8 cellular contexts compared by ENCODE assay signal in genomic region chr6:4647414-4648365, GRCh38.
A peak's percentile ranks its signal among the peaks of the same experiment; 100 is the strongest.
DNase-seq lines count a peak whose midpoint lies in the region; ATAC-seq and TF ChIP-seq lines count a peak whose summit lies in the region.

No MANE protein-coding gene starts in this region.

- peaks cover 0 to 6% (median 0%) of the 10 kb centered on the region in 4 donors for H3K4me1 ChIP-seq in tibial artery

- ATAC-seq in activated CD8-positive, alpha-beta T cell treated with anti-CD3 and anti-CD28 coated beads, Interleukin-2, amount 10 ng/mL, durations not matched to agents 7 days and 5 days, result no peak
- ATAC-seq in HG03521 (IDR thresholded peaks at IDR 0.05; ENCODE audit: unreplicated experiment), result no peak

- H3K9me3 ChIP-seq in tibial artery, result peaks cover 0 to 4% (median 0%) of the 10 kb centered on the region in 3 donors

- H3K27me3 Mint-ChIP-seq in activated CD8-positive, alpha-beta T cell treated with anti-CD3 and anti-CD28 coated beads, Interleukin-2, amount 10 ng/mL, durations not matched to agents 7 days and 5 days (ENCODE audit: low read depth), result peaks cover 29% of the 10 kb centered on the region

- peak overlapping the region; percentile 16 for H3K4me3 Mint-ChIP-seq in activated CD8-positive, alpha-beta T cell treated with anti-CD3 and anti-CD28 coated beads, Interleukin-2, amount 10 ng/mL, durations not matched to agents 7 days and 5 days

- intact Hi-C loops in tibial artery (cut with DNase I; ENCODE audit: low total_unique reads), result loop anchor here (5.0 kb wide), 1 partner anchor 130 kb away; the partner anchor contains the start of gene CDYL

- no peaks in the 10 kb centered on the region for H3K36me3 Mint-ChIP-seq in activated CD8-positive, alpha-beta T cell treated with anti-CD3 and anti-CD28 coated beads, Interleukin-2, amount 10 ng/mL, durations not matched to agents 7 days and 5 days (ENCODE audit: low read depth)

- peak overlapping the region; percentile 49 to 69 for H3K27ac ChIP-seq in tibial artery

- H3K27ac Mint-ChIP-seq in activated CD8-positive, alpha-beta T cell treated with anti-CD3 and anti-CD28 coated beads, Interleukin-2, amount 10 ng/mL, durations not matched to agents 7 days and 5 days, result no peak overlapping the region

- no peaks in the 10 kb centered on the region for H3K36me3 ChIP-seq in tibial artery

- DNase-seq in EL (peak; percentile 83), NCI-H1417 (lab: John Stamatoyannopoulos, UW) (peak in 2 of 3 experiments; percentile 77 to 80), fibroblast of peridontal ligament (ENCODE audit: extremely low read depth) (peak; percentile 27), myocyte (ENCODE audit: low read depth) (peak; percentile 85), tibial artery (peak; percentile 74 to 92), NK-92 (lab: John Stamatoyannopoulos, UW; ENCODE audit: unreplicated experiment) (no peak)
- DNase-seq in activated CD8-positive, alpha-beta T cell treated with anti-CD3 and anti-CD28 coated beads, Interleukin-2, amount 10 ng/mL, durations not matched to agents 7 days and 5 days, result peak; percentile 35

- H3K4me1 Mint-ChIP-seq in activated CD8-positive, alpha-beta T cell treated with anti-CD3 and anti-CD28 coated beads, Interleukin-2, amount 10 ng/mL, durations not matched to agents 7 days and 5 days (ENCODE audit: low read depth), result peaks cover 7% of the 10 kb centered on the region

- CTCF ChIA-PET in activated CD8-positive, alpha-beta T cell treated with anti-CD3 and anti-CD28 coated beads, Interleukin-2, amount 10 ng/mL, durations not matched to agents 7 days and 5 days (lab: Charles Lee), result interaction anchor here (1.3 kb wide), 1 partner anchor 11 kb away, joined by 3 read pairs; no protein-coding TSS in a partner anchor

- no peaks in the 10 kb centered on the region for H3K9me3 Mint-ChIP-seq in activated CD8-positive, alpha-beta T cell treated with anti-CD3 and anti-CD28 coated beads, Interleukin-2, amount 10 ng/mL, durations not matched to agents 7 days and 5 days (ENCODE audit: insufficient read depth)

- POLR2A ChIA-PET in activated CD8-positive, alpha-beta T cell treated with anti-CD3 and anti-CD28 coated beads, Interleukin-2, amount 10 ng/mL, durations not matched to agents 7 days and 5 days (lab: Charles Lee), result no interaction called here

- no peaks in the 10 kb centered on the region for H3K27me3 ChIP-seq in tibial artery

- peak overlapping the region; percentile 36 to 43 for H3K4me3 ChIP-seq in tibial artery

- no peak for TF ChIP-seq CTCF in tibial artery (IDR thresholded peaks at IDR 0.05)
